8 cellular contexts compared by ENCODE assay signal in the genomic region with DNA sequence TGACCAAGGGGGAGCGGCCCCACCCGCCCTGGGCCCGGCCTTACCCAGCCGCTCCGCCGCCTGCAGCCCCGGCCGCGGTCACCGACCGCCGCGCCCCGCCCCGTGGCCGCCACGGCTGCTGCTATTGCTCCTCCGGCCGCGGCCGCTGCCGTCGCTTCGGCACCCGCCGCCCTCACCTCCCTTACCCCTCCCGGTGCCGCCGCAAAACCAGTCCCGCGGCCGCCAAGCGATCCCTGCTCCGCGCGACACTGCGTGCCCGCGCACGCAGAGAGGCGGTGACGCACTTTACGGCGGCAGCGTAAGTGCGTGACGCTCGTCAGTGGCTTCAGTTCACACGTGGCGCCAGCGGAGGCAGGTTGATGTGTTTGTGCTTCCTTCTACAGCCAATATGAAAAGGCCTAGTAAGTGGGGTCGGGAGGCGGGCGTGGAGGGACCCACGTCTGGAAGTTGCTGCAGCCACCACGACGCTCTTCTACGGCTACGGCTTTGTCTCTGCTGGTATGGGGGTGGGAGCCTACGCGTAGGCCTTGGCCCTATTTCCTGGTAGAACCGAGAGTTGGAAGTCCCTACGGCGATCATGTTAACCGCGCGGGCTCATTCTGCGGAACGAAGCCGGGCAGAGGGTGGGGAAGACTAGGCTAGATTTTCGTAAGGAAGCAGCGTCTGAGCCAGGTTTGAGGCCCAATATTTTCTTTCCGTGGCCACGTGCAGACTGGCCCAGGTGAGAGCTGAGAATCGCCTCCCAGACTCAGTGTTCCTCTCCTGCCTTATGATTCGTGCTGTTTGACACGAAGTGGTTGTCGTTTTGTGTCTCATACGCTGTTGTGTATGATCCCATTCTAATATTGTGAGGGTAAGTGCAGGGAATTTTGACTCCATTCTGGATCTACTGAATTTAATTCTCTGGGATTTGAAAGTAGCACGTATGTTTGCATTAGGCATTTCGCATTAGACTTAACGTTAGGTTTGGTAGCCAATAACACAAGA. TPM values are rescaled to one million over a fixed set of nuclear protein-coding genes. Genes with fewer than 3 reads are reported as not detected.
DNase-seq lines count a peak whose midpoint lies in the region; ATAC-seq and TF ChIP-seq lines count a peak whose summit lies in the region.

A gene with protein sequence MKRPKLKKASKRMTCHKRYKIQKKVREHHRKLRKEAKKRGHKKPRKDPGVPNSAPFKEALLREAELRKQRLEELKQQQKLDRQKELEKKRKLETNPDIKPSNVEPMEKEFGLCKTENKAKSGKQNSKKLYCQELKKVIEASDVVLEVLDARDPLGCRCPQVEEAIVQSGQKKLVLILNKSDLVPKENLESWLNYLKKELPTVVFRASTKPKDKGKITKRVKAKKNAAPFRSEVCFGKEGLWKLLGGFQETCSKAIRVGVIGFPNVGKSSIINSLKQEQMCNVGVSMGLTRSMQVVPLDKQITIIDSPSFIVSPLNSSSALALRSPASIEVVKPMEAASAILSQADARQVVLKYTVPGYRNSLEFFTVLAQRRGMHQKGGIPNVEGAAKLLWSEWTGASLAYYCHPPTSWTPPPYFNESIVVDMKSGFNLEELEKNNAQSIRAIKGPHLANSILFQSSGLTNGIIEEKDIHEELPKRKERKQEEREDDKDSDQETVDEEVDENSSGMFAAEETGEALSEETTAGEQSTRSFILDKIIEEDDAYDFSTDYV (plus strand): TSS at position 328 of the 987 bp plus-strand sequence. CDS start 61 bp downstream, at position 389.
A gene (minus strand): TSS at position 209 of the 987 bp plus-strand sequence.

- in situ Hi-C loops in GM13976 (cut with MboI; ENCODE audit: low sequenced_read_pairs, unreplicated experiment): no loop called here

- intact Hi-C loops in left cardiac atrium (cut with DNase I): loop anchor here (2.0 to 10.0 kb wide), 3 partner anchors 19 to 231 kb away; a partner anchor contains a TSS
- intact Hi-C loops in posterior vena cava (cut with DNase I): no loop called here

- peak in 3 of 4 donors; percentile 53 to 93 (median 63) for TF ChIP-seq POLR2A in upper lobe of left lung (IDR thresholded peaks at IDR 0.05)

- H3K4me1 Mint-ChIP-seq in T-helper 17 cell: peaks cover 36% of the 10 kb centered on the region

- WGBS in upper lobe of left lung, 2 donors: 1% methylated on average over 16 to 37 of the region's 82 CpGs

- DNase-seq in GM13976 (ENCODE audit: low spot score): peak; percentile 93
- peak; percentile 57 for DNase-seq in NCI-H146 treated with DMSO at 0.1 percent for 48 hours (lab: John Stamatoyannopoulos, UW; ENCODE audit: unreplicated experiment)
- DNase-seq in T-helper 17 cell: peak; percentile 89 to 91 (median 90)
- DNase-seq in amniotic stem cell (lab: John Stamatoyannopoulos, UW): peak; percentile 78
- peak; percentile 95 for DNase-seq in left cardiac atrium
- peak; percentile 98 for DNase-seq in posterior vena cava (ENCODE audit: low spot score)
- DNase-seq in upper lobe of left lung: peak; percentile 95 to 98

- ATAC-seq in HG02798 (IDR thresholded peaks at IDR 0.05; ENCODE audit: poor library complexity, unreplicated experiment) (peak; percentile 85), T-helper 17 cell (peak; percentile 88), left cardiac atrium (peak; percentile 91 to 93), upper lobe of left lung (ENCODE audit: low FRiP score in 2 of 2) (peak; percentile 97)

- H3K9me3 ChIP-seq in T-helper 17 cell (ENCODE audit: control insufficient read depth, low read length, poor library complexity, severe bottlenecking) (no peaks in the 10 kb centered on the region), upper lobe of left lung (no peaks in the 10 kb centered on the region)

- H3K27me3 Mint-ChIP-seq in T-helper 17 cell: no peaks in the 10 kb centered on the region

- peak in 1 of 4 donors; percentile 50 for TF ChIP-seq EP300 in upper lobe of left lung (IDR thresholded peaks at IDR 0.05)

- H3K36me3 ChIP-seq in upper lobe of left lung: peaks cover 27 to 44% (median 39%) of the 10 kb centered on the region in 4 donors

- peaks cover 4% of the 10 kb centered on the region for H3K36me3 Mint-ChIP-seq in T-helper 17 cell (ENCODE audit: low read depth)

- peaks cover 36 to 58% (median 42%) of the 10 kb centered on the region in 4 donors for H3K4me1 ChIP-seq in upper lobe of left lung

- peak within 1 kb of the TSS; percentile 71 to 82 (median 76) for H3K4me3 ChIP-seq in upper lobe of left lung

- peak within 1 kb of the TSS; percentile 97 for H3K27ac Mint-ChIP-seq in T-helper 17 cell

- H3K4me3 Mint-ChIP-seq in T-helper 17 cell: peak within 1 kb of the TSS; percentile 96

- H3K27me3 ChIP-seq in upper lobe of left lung: no peaks in the 10 kb centered on the region

- TF ChIP-seq CTCF in GM13976 (IDR thresholded peaks at IDR 0.05; ENCODE audit: borderline replicate concordance, control extremely low read depth, extremely low read depth, insufficient read depth, missing control alignments) (no peak), upper lobe of left lung (IDR thresholded peaks at IDR 0.05) (peak in 2 of 6 experiments; percentile 25 to 30)

- peak within 1 kb of the TSS; percentile 92 to 99 (median 96) for H3K27ac ChIP-seq in upper lobe of left lung

RNA-seq across cellular contexts. Expression of the first gene that starts in this region (rescaled TPM):
- 100 to 1,000 TPM; 109 to 117 TPM for total RNA-seq in T-helper 17 cell
- 10 to 100 TPM; 30.2 to 61.2 TPM for total RNA-seq in left cardiac atrium
- 10 to 100 TPM; 46.1 to 50.5 TPM for total RNA-seq in posterior vena cava
- 10 to 100 TPM; 12.0 to 93.3 (median 44.1) TPM for total RNA-seq in upper lobe of left lung

RNA-seq across cellular contexts. Expression of the second gene that starts in this region (rescaled TPM):
- 10 to 100 TPM; 62.8 to 70.8 TPM for total RNA-seq in T-helper 17 cell
- total RNA-seq in left cardiac atrium: 10 to 100 TPM; 50.7 to 54.4 TPM
- total RNA-seq in posterior vena cava: 10 to 100 TPM; 63.8 to 78.1 TPM
- 100 to 1,000 TPM in 1 of 6 donors, 10 to 100 TPM in 5; 60.9 to 151 (median 81.6) TPM for total RNA-seq in upper lobe of left lung

Comparison
In these comparisons a context has a peak if more than half of its experiments do, and no peak if none do; other contexts are left out.
1. Peak in every context shown above with its lines: DNase-seq, ATAC-seq, H3K4me3 ChIP-seq and H3K27ac ChIP-seq.
2. intact Hi-C loops: an anchor here in left cardiac atrium (2.0 to 10.0 kb wide); none called in posterior vena cava.